In genomic region chr6:38264605-38265004, GRCh38 we compare ENCODE assay signal across 19 cellular contexts.
A peak's percentile ranks its signal among the peaks of the same experiment; 100 is the strongest.
DNase-seq lines count a peak whose midpoint lies in the region; TF ChIP-seq lines count a peak whose summit lies in the region.
"Had no signal": no experiment of that assay in that cellular context is flagged by ENCODE, and none has a peak within 500 bp of the region (broad histone marks: within the 10 kb centered on the region; RNA-seq: fewer than 3 reads in every experiment).

No MANE protein-coding gene starts in this region.

- H3K27me3 ChIP-seq in OCI-LY3 (ENCODE audit: low read depth, low read length) (no peaks in the 10 kb centered on the region), BE2C (no peaks in the 10 kb centered on the region)
- H3K27me3 ChIP-seq: breast epithelium had no signal

- peak overlapping the region; percentile 62 for H3K4me3 ChIP-seq in OCI-LY3 (ENCODE audit: low read length)
- no peak overlapping the region for H3K4me3 ChIP-seq in choroid plexus epithelial cell (ENCODE audit: low read depth, low read length)
- no peak overlapping the region for H3K4me3 ChIP-seq in mesodermal cell (ENCODE audit: extremely low read depth, insufficient read depth, low read length, poor library complexity, severe bottlenecking)
- H3K4me3 ChIP-seq in BE2C (ENCODE audit: low read depth, low read length): no peak overlapping the region
- H3K4me3 ChIP-seq: breast epithelium, GM23248, prostate gland had no signal

- H3K79me2 ChIP-seq in OCI-LY3 (ENCODE audit: low read length): no peaks in the 10 kb centered on the region

- H3K4me1 ChIP-seq in OCI-LY3 (ENCODE audit: low read length): peaks cover 74% of the 10 kb centered on the region
- peaks cover 66% of the 10 kb centered on the region for H3K4me1 ChIP-seq in mesodermal cell (ENCODE audit: control insufficient read depth, insufficient read depth, low read length, poor library complexity, severe bottlenecking)
- peaks cover 3% of the 10 kb centered on the region for H3K4me1 ChIP-seq in BE2C
- H3K4me1 ChIP-seq: prostate gland had no signal

- H2AFZ ChIP-seq in OCI-LY3 (ENCODE audit: low read depth, low read length): peak overlapping the region; percentile 28; the same call in 1 of the 2 replicates
- H2AFZ ChIP-seq: GM23248 had no signal

- no peaks in the 10 kb centered on the region for H3K36me3 ChIP-seq in OCI-LY3 (replicated peaks; ENCODE audit: low read depth, low read length)
- no peaks in the 10 kb centered on the region for H3K36me3 ChIP-seq in mesodermal cell (ENCODE audit: control insufficient read depth, insufficient read depth, low read length)
- no peaks in the 10 kb centered on the region for H3K36me3 ChIP-seq in BE2C
- H3K36me3 ChIP-seq: breast epithelium, prostate gland had no signal

- no peaks in the 10 kb centered on the region for H3K9me3 ChIP-seq in OCI-LY3 (ENCODE audit: insufficient read depth, low read length)
- no peaks in the 10 kb centered on the region for H3K9me3 ChIP-seq in mesodermal cell (ENCODE audit: control insufficient read depth, low read length)
- H3K9me3 ChIP-seq in BE2C: no peaks in the 10 kb centered on the region
- H3K9me3 ChIP-seq: breast epithelium, prostate gland had no signal

- in situ Hi-C loops in Caki2 (cut with HindIII; ENCODE audit: low pct_unique_long_range_greater_than_20kb, low sequenced_read_pairs): no loop called here

- H3K27ac ChIP-seq in OCI-LY3 (ENCODE audit: low read length) (peak overlapping the region; percentile 88), mesodermal cell (ENCODE audit: low read depth, low read length, severe bottlenecking) (peak overlapping the region; percentile 76)
- H3K27ac ChIP-seq: breast epithelium, GM23248, prostate gland had no signal

- TF ChIP-seq CTCF in OCI-LY3 (IDR thresholded peaks at IDR 0.05; ENCODE audit: low read depth, low read length): no peak
- TF ChIP-seq CTCF in choroid plexus epithelial cell (conservative IDR thresholded peaks at IDR 0.05; ENCODE audit: low read depth, low read length): no peak
- TF ChIP-seq CTCF in BE2C (IDR thresholded peaks at IDR 0.05; ENCODE audit: low read depth, low read length): no peak

- peak; percentile 45 for DNase-seq in Caki2 (ENCODE audit: low read depth)
- peak; percentile 95 for DNase-seq in choroid plexus epithelial cell (ENCODE audit: low read depth)
- no peak for DNase-seq in BE2C
- DNase-seq in Kasumi-1 (lab: John Stamatoyannopoulos, UW): no peak
- no peak for DNase-seq in NCI-H2081 treated with DMSO at 0.1 percent for 48 hours (lab: John Stamatoyannopoulos, UW)
- no peak for DNase-seq in hippocampal formation (lab: John Stamatoyannopoulos, UW)
- DNase-seq: activated CD4-positive, alpha-beta T cell treated with anti-CD3 and anti-CD28 coated beads for 36 hours; activated CD8-positive, alpha-beta memory T cell treated with anti-CD3 and anti-CD28 coated beads, Interleukin-2, amount 50 U/mL, for 48 hours; activated naive CD4-positive, alpha-beta T cell treated with anti-CD3 and anti-CD28 coated beads for 36 hours; effector CD8-positive, alpha-beta T cell; GM23248; naive thymus-derived CD8-positive, alpha-beta T cell; NCI-H1694; stimulated activated CD4-positive, alpha-beta T cell treated with anti-CD3 and anti-CD28 coated beads, Interleukin-15, amount 100 ng/mL, for 24 hours; T-helper 9 cell had no signal

- peak overlapping the region; percentile 67 for H3K9ac ChIP-seq in OCI-LY3 (ENCODE audit: low read length)
- H3K9ac ChIP-seq: GM23248 had no signal

- no peaks in the 10 kb centered on the region for H4K20me1 ChIP-seq in OCI-LY3 (ENCODE audit: insufficient read depth, low read length)

- WGBS in mesodermal cell (ENCODE audit: insufficient coverage in 2 of 2), 2 experiments: 20 to 30% methylated on average over 8 of the region's 8 CpGs

- peak overlapping the region; percentile 89 for H3K4me2 ChIP-seq in OCI-LY3 (ENCODE audit: low read length)

Comparison
In these comparisons a context has a peak if more than half of its experiments do, and no peak if none do; other contexts are left out.
1. DNase-seq: peak in Caki2 (single experiment) and choroid plexus epithelial cell (single experiment); none in BE2C (single experiment), Kasumi-1 (0 of 2), NCI-H2081 treated with DMSO at 0.1 percent for 48 hours (single experiment) and hippocampal formation (0 of 2).